31 cellular contexts compared by ENCODE assay signal in the genomic region with DNA sequence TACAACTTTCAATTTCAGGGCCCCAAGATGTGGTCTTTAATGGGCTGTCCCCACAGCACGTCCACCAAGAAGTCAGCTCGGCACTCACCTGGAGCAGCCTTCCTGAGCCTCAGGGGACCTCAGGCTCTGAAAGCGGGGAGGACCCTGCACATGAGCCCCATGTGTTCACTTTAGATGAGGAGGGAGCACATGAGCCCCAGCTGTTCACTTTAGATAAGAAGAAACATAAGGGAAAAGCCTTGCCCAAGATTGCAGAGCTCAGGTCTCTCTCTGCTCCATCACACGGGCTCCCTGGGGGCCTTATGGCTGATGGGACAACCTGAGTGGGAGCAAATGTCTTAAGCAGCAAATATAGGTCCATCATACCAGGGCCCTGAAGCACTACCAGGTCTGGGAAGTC.
"Had no signal": no experiment of that assay in that cellular context is flagged by ENCODE, and none has a peak within 500 bp of the region (broad histone marks: within the 10 kb centered on the region; RNA-seq: fewer than 3 reads in every experiment).

No MANE protein-coding gene starts in this region.

- H3K27ac Mint-ChIP-seq: activated B cell treated with CpG ODN at 0.5 μM for 24 hours; activated CD4-positive, alpha-beta memory T cell treated with anti-CD3 and anti-CD28 coated beads for 36 hours; activated CD4-positive, alpha-beta T cell treated with anti-CD3 and anti-CD28 coated beads for 36 hours; activated CD4-positive, alpha-beta T cell treated with anti-CD3 and anti-CD28 coated beads, Interleukin-2, amount 10 ng/mL, durations not matched to agents 24 days and 14 days; activated CD8-positive, alpha-beta memory T cell treated with anti-CD3 and anti-CD28 coated beads, Interleukin-2, amount 10 ng/mL, durations not matched to agents 7 days and 5 days; activated CD8-positive, alpha-beta T cell treated with anti-CD3 and anti-CD28 coated beads, Interleukin-2, amount 10 ng/mL, durations not matched to agents 7 days and 5 days; activated naive CD4-positive, alpha-beta T cell treated with anti-CD3 and anti-CD28 coated beads, Interleukin-2, amount 10 ng/mL, durations not matched to agents 7 days and 5 days; activated naive CD8-positive, alpha-beta T cell treated with anti-CD3 and anti-CD28 coated beads, Interleukin-2, amount 10 ng/mL, durations not matched to agents 7 days and 5 days; T-helper 17 cell; T-helper 2 cell treated with Interferon-gamma antibody and Interleukin-4, amounts not matched to agents 5 μg/mL and 100 μg/mL, for 36 hours had no signal

- DNase-seq: activated B cell treated with CpG ODN at 0.5 μM for 24 hours; activated CD4-positive, alpha-beta memory T cell treated with anti-CD3 and anti-CD28 coated beads for 36 hours; activated CD4-positive, alpha-beta T cell treated with anti-CD3 and anti-CD28 coated beads for 36 hours; activated CD4-positive, alpha-beta T cell treated with anti-CD3 and anti-CD28 coated beads, Interleukin-2, amount 10 ng/mL, durations not matched to agents 24 days and 14 days; activated CD8-positive, alpha-beta memory T cell treated with anti-CD3 and anti-CD28 coated beads, Interleukin-2, amount 10 ng/mL, durations not matched to agents 7 days and 5 days; activated CD8-positive, alpha-beta memory T cell treated with anti-CD3 and anti-CD28 coated beads, Interleukin-2, amount 50 U/mL, for 4 hours; activated CD8-positive, alpha-beta T cell treated with anti-CD3 and anti-CD28 coated beads, Interleukin-2, amount 10 ng/mL, durations not matched to agents 7 days and 5 days; activated gamma-delta T cell; activated naive CD4-positive, alpha-beta T cell; activated naive CD4-positive, alpha-beta T cell treated with anti-CD3 and anti-CD28 coated beads, Interleukin-2, amount 10 ng/mL, durations not matched to agents 7 days and 5 days; activated naive CD8-positive, alpha-beta T cell treated with anti-CD3 and anti-CD28 coated beads, Interleukin-2, amount 10 ng/mL, durations not matched to agents 7 days and 5 days; activated T-cell treated with anti-CD3 and anti-CD28 coated beads, Interleukin-2, amount 50 U/mL, for 1 hour; activated T-cell treated with anti-CD3 and anti-CD28 coated beads, Interleukin-2, amount 50 U/mL, for 48 hours; amniotic stem cell; aorta; body of pancreas; caudate nucleus; cerebellar nuclear complex; colonic mucosa; effector CD8-positive, alpha-beta T cell; foreskin fibroblast; heart left ventricle; T-helper 1 cell; T-helper 17 cell; T1000; WERI-Rb-1 had no signal

- H3K4me1 ChIP-seq: body of pancreas, colonic mucosa, heart left ventricle had no signal

- H3K4me3 Mint-ChIP-seq: activated B cell treated with CpG ODN at 0.5 μM for 24 hours; activated CD4-positive, alpha-beta memory T cell treated with anti-CD3 and anti-CD28 coated beads for 36 hours; activated CD4-positive, alpha-beta T cell treated with anti-CD3 and anti-CD28 coated beads for 36 hours; activated CD4-positive, alpha-beta T cell treated with anti-CD3 and anti-CD28 coated beads, Interleukin-2, amount 10 ng/mL, durations not matched to agents 24 days and 14 days; activated CD8-positive, alpha-beta memory T cell treated with anti-CD3 and anti-CD28 coated beads, Interleukin-2, amount 10 ng/mL, durations not matched to agents 7 days and 5 days; activated CD8-positive, alpha-beta T cell treated with anti-CD3 and anti-CD28 coated beads, Interleukin-2, amount 10 ng/mL, durations not matched to agents 7 days and 5 days; activated naive CD4-positive, alpha-beta T cell treated with anti-CD3 and anti-CD28 coated beads, Interleukin-2, amount 10 ng/mL, durations not matched to agents 7 days and 5 days; activated naive CD8-positive, alpha-beta T cell treated with anti-CD3 and anti-CD28 coated beads, Interleukin-2, amount 10 ng/mL, durations not matched to agents 7 days and 5 days; T-helper 17 cell; T-helper 2 cell treated with Interferon-gamma antibody and Interleukin-4, amounts not matched to agents 5 μg/mL and 100 μg/mL, for 36 hours had no signal

- ATAC-seq: activated CD4-positive, alpha-beta T cell treated with anti-CD3 and anti-CD28 coated beads for 36 hours; activated CD4-positive, CD25-positive, alpha-beta regulatory T cell treated with anti-CD3 and anti-CD28 coated beads, Interleukin-2, amount 50 U/mL, for 24 hours; activated CD8-positive, alpha-beta memory T cell treated with anti-CD3 and anti-CD28 coated beads, Interleukin-2, amount 10 ng/mL, durations not matched to agents 7 days and 5 days; activated CD8-positive, alpha-beta T cell treated with anti-CD3 and anti-CD28 coated beads, Interleukin-2, amount 10 ng/mL, durations not matched to agents 7 days and 5 days; activated naive CD4-positive, alpha-beta T cell treated with anti-CD3 and anti-CD28 coated beads, Interleukin-2, amount 50 U/mL, for 72 hours; body of pancreas; esophagus mucosa; heart left ventricle; T-helper 17 cell had no signal

- H3K27ac ChIP-seq: body of pancreas, colonic mucosa, epithelial cell of prostate, heart left ventricle, WERI-Rb-1 had no signal

- H3K9me3 Mint-ChIP-seq: activated B cell treated with CpG ODN at 0.5 μM for 24 hours; activated CD4-positive, alpha-beta memory T cell treated with anti-CD3 and anti-CD28 coated beads for 36 hours; activated CD4-positive, alpha-beta T cell treated with anti-CD3 and anti-CD28 coated beads, Interleukin-2, amount 10 ng/mL, durations not matched to agents 24 days and 14 days; activated naive CD4-positive, alpha-beta T cell treated with anti-CD3 and anti-CD28 coated beads, Interleukin-2, amount 10 ng/mL, durations not matched to agents 7 days and 5 days; activated naive CD4-positive, alpha-beta T cell treated with anti-CD3 and anti-CD28 coated beads, Interleukin-2, amount 50 U/mL, for 72 hours; activated naive CD8-positive, alpha-beta T cell treated with anti-CD3 and anti-CD28 coated beads, Interleukin-2, amount 10 ng/mL, durations not matched to agents 7 days and 5 days; T-helper 2 cell treated with Interferon-gamma antibody and Interleukin-4, amounts not matched to agents 5 μg/mL and 100 μg/mL, for 36 hours had no signal

- H3K27me3 Mint-ChIP-seq: activated B cell treated with CpG ODN at 0.5 μM for 24 hours; activated CD4-positive, alpha-beta memory T cell treated with anti-CD3 and anti-CD28 coated beads for 36 hours; activated CD4-positive, alpha-beta T cell treated with anti-CD3 and anti-CD28 coated beads for 36 hours; activated CD4-positive, alpha-beta T cell treated with anti-CD3 and anti-CD28 coated beads, Interleukin-2, amount 10 ng/mL, durations not matched to agents 24 days and 14 days; activated CD8-positive, alpha-beta memory T cell treated with anti-CD3 and anti-CD28 coated beads, Interleukin-2, amount 10 ng/mL, durations not matched to agents 7 days and 5 days; activated naive CD4-positive, alpha-beta T cell treated with anti-CD3 and anti-CD28 coated beads, Interleukin-2, amount 10 ng/mL, durations not matched to agents 7 days and 5 days; T-helper 17 cell had no signal

- H3K4me1 Mint-ChIP-seq: activated B cell treated with CpG ODN at 0.5 μM for 24 hours; activated CD4-positive, alpha-beta T cell treated with anti-CD3 and anti-CD28 coated beads for 36 hours; activated CD4-positive, alpha-beta T cell treated with anti-CD3 and anti-CD28 coated beads, Interleukin-2, amount 10 ng/mL, durations not matched to agents 24 days and 14 days; activated CD8-positive, alpha-beta memory T cell treated with anti-CD3 and anti-CD28 coated beads, Interleukin-2, amount 10 ng/mL, durations not matched to agents 7 days and 5 days; activated naive CD4-positive, alpha-beta T cell treated with anti-CD3 and anti-CD28 coated beads, Interleukin-2, amount 10 ng/mL, durations not matched to agents 7 days and 5 days; activated naive CD8-positive, alpha-beta T cell treated with anti-CD3 and anti-CD28 coated beads, Interleukin-2, amount 10 ng/mL, durations not matched to agents 7 days and 5 days; T-helper 17 cell had no signal

- H3K4me3 ChIP-seq: body of pancreas, colonic mucosa, heart left ventricle had no signal

- H3K9me3 ChIP-seq: body of pancreas, colonic mucosa, heart left ventricle had no signal

- H3K27me3 ChIP-seq: body of pancreas, colonic mucosa, heart left ventricle had no signal

- H3K36me3 Mint-ChIP-seq: activated CD8-positive, alpha-beta memory T cell treated with anti-CD3 and anti-CD28 coated beads, Interleukin-2, amount 10 ng/mL, durations not matched to agents 7 days and 5 days; activated naive CD4-positive, alpha-beta T cell treated with anti-CD3 and anti-CD28 coated beads, Interleukin-2, amount 10 ng/mL, durations not matched to agents 7 days and 5 days; activated naive CD4-positive, alpha-beta T cell treated with anti-CD3 and anti-CD28 coated beads, Interleukin-2, amount 50 U/mL, for 72 hours; activated naive CD8-positive, alpha-beta T cell treated with anti-CD3 and anti-CD28 coated beads, Interleukin-2, amount 10 ng/mL, durations not matched to agents 7 days and 5 days had no signal
